ENCODE assay signal across 2 cellular contexts in genomic region chr7:24889611-24890010, GRCh38.
TF ChIP-seq lines count a peak whose summit lies in the region.

No MANE protein-coding gene starts in this region.

TF ChIP-seq in HEK293, 187 proteins besides CTCF, POLR2A, EP300 and RAD21 (continued from another document):
- TF ChIP-seq ZNF184 (tag by site-specific recombination; IDR thresholded peaks at IDR 0.05) (no peak), ZNF19 (tag by site-specific recombination; IDR thresholded peaks at IDR 0.05; ENCODE audit: low read depth) (no peak), ZNF473 (tag by site-specific recombination; IDR thresholded peaks at IDR 0.05) (no peak), ZNF266 (tag by site-specific recombination; IDR thresholded peaks at IDR 0.05; ENCODE audit: low read depth) (no peak)
- TF ChIP-seq, protein P1, sequence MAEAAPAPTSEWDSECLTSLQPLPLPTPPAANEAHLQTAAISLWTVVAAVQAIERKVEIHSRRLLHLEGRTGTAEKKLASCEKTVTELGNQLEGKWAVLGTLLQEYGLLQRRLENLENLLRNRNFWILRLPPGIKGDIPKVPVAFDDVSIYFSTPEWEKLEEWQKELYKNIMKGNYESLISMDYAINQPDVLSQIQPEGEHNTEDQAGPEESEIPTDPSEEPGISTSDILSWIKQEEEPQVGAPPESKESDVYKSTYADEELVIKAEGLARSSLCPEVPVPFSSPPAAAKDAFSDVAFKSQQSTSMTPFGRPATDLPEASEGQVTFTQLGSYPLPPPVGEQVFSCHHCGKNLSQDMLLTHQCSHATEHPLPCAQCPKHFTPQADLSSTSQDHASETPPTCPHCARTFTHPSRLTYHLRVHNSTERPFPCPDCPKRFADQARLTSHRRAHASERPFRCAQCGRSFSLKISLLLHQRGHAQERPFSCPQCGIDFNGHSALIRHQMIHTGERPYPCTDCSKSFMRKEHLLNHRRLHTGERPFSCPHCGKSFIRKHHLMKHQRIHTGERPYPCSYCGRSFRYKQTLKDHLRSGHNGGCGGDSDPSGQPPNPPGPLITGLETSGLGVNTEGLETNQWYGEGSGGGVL (tag by site-specific recombination; IDR thresholded peaks at IDR 0.05): peak; percentile 60; the same call in 1 of the 2 replicates
TF ChIP-seq in HEK293: peak in this region for 1.

TF ChIP-seq in endothelial cell of umbilical vein, 7 proteins besides CTCF, POLR2A, EP300 and RAD21 (continued from another document):
- no peak for TF ChIP-seq POLR2AphosphoS5 (IDR thresholded peaks at IDR 0.05; ENCODE audit: insufficient read depth, low read depth, low read length)
